In the genomic region with DNA sequence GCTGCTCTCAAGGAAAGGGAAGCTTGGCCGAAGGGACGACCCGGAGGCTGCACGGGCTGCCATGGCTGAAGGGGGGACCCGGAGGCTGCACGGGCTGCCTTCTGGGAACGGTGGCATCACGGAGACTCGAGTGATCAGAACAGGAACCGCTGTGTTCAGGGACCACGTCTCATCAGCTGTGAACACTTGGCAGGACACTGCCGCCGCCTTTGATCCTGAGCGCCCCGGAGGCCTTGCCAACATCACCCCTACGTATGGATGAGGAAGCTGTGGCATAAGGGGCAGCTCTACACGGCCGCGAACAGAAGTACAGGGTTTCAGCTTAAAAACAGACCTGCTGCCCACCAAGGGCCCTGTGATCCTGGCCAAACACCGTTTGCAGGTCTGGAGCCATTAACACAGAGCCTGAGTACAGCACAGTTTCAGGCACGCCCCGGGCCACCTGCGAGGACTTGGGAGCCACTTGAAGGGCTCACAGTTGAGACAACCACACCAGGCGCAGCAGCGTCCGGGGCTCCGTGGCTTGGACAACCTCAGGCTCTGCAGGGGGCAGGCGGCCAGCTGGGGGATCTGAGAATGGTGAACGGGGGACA, we compare ENCODE assay signal across 25 cellular contexts. TPM values are rescaled to one million over a fixed set of nuclear protein-coding genes. Genes with fewer than 3 reads are reported as not detected.
DNase-seq lines count a peak whose midpoint lies in the region; ATAC-seq, FAIRE-seq and TF ChIP-seq lines count a peak whose summit lies in the region.
"Had no signal": no experiment of that assay in that cellular context is flagged by ENCODE, and none has a peak within 500 bp of the region (broad histone marks: within the 10 kb centered on the region; RNA-seq: fewer than 3 reads in every experiment).

No MANE protein-coding gene starts in this region.

- peaks cover 24% of the 10 kb centered on the region for H3K36me3 Mint-ChIP-seq in chondrocyte (ENCODE audit: low read depth)

- peaks cover 7 to 36% (median 31%) of the 10 kb centered on the region in 6 donors for H3K4me1 ChIP-seq in spleen
- H3K4me1 ChIP-seq in small intestine (ENCODE audit: control insufficient read depth in 2 of 2, insufficient read depth in 1 of 2, low read depth in 1 of 2, low read length in 1 of 2), result peaks cover 2 to 7% of the 10 kb centered on the region in 2 donors
- H3K4me1 ChIP-seq: uterus had no signal

- no peak for ATAC-seq in GM18867 (IDR thresholded peaks at IDR 0.05; ENCODE audit: unreplicated experiment)
- ATAC-seq: A549, HCT116 had no signal

- TF ChIP-seq CTCF in chondrocyte (IDR thresholded peaks at IDR 0.05), result no peak
- no peak for TF ChIP-seq CTCF in spleen (IDR thresholded peaks at IDR 0.05 in 8 of 11, conservative IDR thresholded peaks at IDR 0.05 in 3 of 11)

- peaks cover 69% of the 10 kb centered on the region for H3K36me3 ChIP-seq in KOPT-K1 (ENCODE audit: insufficient read depth, low read length)
- H3K36me3 ChIP-seq in spleen, result peaks cover 0 to 70% (median 61%) of the 10 kb centered on the region in 6 donors
- peaks cover 16 to 34% of the 10 kb centered on the region in 2 donors for H3K36me3 ChIP-seq in small intestine (ENCODE audit: control insufficient read depth in 2 of 2, insufficient read depth in 2 of 2, low read length in 2 of 2)
- H3K36me3 ChIP-seq: uterus had no signal

- no peak for TF ChIP-seq POLR2A in spleen (IDR thresholded peaks at IDR 0.05)

- H3K27ac ChIP-seq in KOPT-K1 (ENCODE audit: low read depth, low read length, poor library complexity, severe bottlenecking), result peak overlapping the region; percentile 99
- H3K27ac ChIP-seq in spleen, result no peak overlapping the region
- no peak overlapping the region for H3K27ac ChIP-seq in small intestine (ENCODE audit: low read depth in 1 of 2, low read length in 1 of 2)
- H3K27ac ChIP-seq: A549, heart left ventricle, PC-9, uterus had no signal

- H3K4me3 Mint-ChIP-seq in chondrocyte (ENCODE audit: unreplicated experiment), result no peak overlapping the region
- H3K4me3 Mint-ChIP-seq: activated CD4-positive, alpha-beta T cell treated with anti-CD3 and anti-CD28 coated beads, Interleukin-2, amount 10 ng/mL, durations not matched to agents 24 days and 14 days had no signal

- 86 to 89% (median 87%) methylated on average over 22 to 29 of the region's 29 CpGs for WGBS in spleen, 5 donors
- 91 to 92% (median 91%) methylated on average over 29 of the region's 29 CpGs for WGBS in small intestine, 3 donors

- H3K27me3 Mint-ChIP-seq in chondrocyte (ENCODE audit: low read depth), result no peaks in the 10 kb centered on the region
- H3K27me3 Mint-ChIP-seq: activated CD4-positive, alpha-beta T cell treated with anti-CD3 and anti-CD28 coated beads, Interleukin-2, amount 10 ng/mL, durations not matched to agents 24 days and 14 days had no signal

- DNase-seq in NCI-H510A treated with DMSO at 0.1 percent for 48 hours (lab: John Stamatoyannopoulos, UW), result peak; percentile 64
- no peak for DNase-seq in NCI-H510A (lab: John Stamatoyannopoulos, UW)
- DNase-seq in chondrocyte (ENCODE audit: low spot score), result peak; percentile 79
- DNase-seq in spleen, result peak; percentile 75
- DNase-seq in activated CD4-positive, CD25-positive, alpha-beta regulatory T cell (lab: John Stamatoyannopoulos, UW), result no peak
- DNase-seq in small intestine, result no peak
- DNase-seq: activated CD4-positive, alpha-beta T cell treated with anti-CD3 and anti-CD28 coated beads, Interleukin-2, amount 10 ng/mL, durations not matched to agents 24 days and 14 days; activated T-cell treated with anti-CD3 and anti-CD28 coated beads, Interleukin-2, amount 50 U/mL, for 48 hours; caudate nucleus; DMS153; effector CD4-positive, alpha-beta T cell; NCI-H526 treated with DMSO at 0.1 percent for 48 hours; PC-9; SK-N-SH; stimulated activated CD4-positive, alpha-beta T cell treated with anti-CD3 and anti-CD28 coated beads, Interleukin-15, amount 100 ng/mL, for 24 hours; stimulated activated naive CD4-positive, alpha-beta T cell treated with Interleukin-2 at 50 U/mL for 16 hours; T1000 had no signal

- H3K27me3 ChIP-seq in spleen (replicated peaks in 1 of 7), result peaks cover 0 to 7% (median 0%) of the 10 kb centered on the region in 7 donors
- no peaks in the 10 kb centered on the region for H3K27me3 ChIP-seq in small intestine (ENCODE audit: control insufficient read depth in 2 of 2, insufficient read depth in 2 of 2, low read length in 2 of 2)
- H3K27me3 ChIP-seq: heart left ventricle, uterus had no signal

- H3K9me3 ChIP-seq in KOPT-K1 (ENCODE audit: insufficient read depth, low read length, poor library complexity, severe bottlenecking), result no peaks in the 10 kb centered on the region
- H3K9me3 ChIP-seq in spleen, result no peaks in the 10 kb centered on the region
- H3K9me3 ChIP-seq in small intestine (ENCODE audit: control insufficient read depth, low read depth), result no peaks in the 10 kb centered on the region
- H3K9me3 ChIP-seq: A549, heart left ventricle, SK-N-SH, uterus had no signal

- FAIRE-seq in small intestine (lab: Jason Lieb, UNC), result no peak
- FAIRE-seq: A549, GM19239 had no signal

- H3K4me3 ChIP-seq in spleen (no peak overlapping the region), small intestine (ENCODE audit: low read depth in 1 of 2, low read length in 2 of 2) (no peak overlapping the region)
- H3K4me3 ChIP-seq: A549, heart left ventricle, PC-9, uterus had no signal

- no peaks in the 10 kb centered on the region for H3K9me3 Mint-ChIP-seq in chondrocyte (ENCODE audit: low read depth)
- H3K9me3 Mint-ChIP-seq: activated CD4-positive, alpha-beta T cell treated with anti-CD3 and anti-CD28 coated beads, Interleukin-2, amount 10 ng/mL, durations not matched to agents 24 days and 14 days had no signal

- H3K27ac Mint-ChIP-seq in chondrocyte (ENCODE audit: unreplicated experiment), result no peak overlapping the region
- H3K27ac Mint-ChIP-seq: activated CD4-positive, alpha-beta T cell treated with anti-CD3 and anti-CD28 coated beads, Interleukin-2, amount 10 ng/mL, durations not matched to agents 24 days and 14 days had no signal

- intact Hi-C loops in spleen (cut with DNase I; ENCODE audit: low total_unique reads), result no loop called here

- no peaks in the 10 kb centered on the region for H3K4me1 Mint-ChIP-seq in chondrocyte (ENCODE audit: low read depth)

RNA-seq across cellular contexts. Expression of a gene that starts 23.9 kb away (rescaled TPM):
- total RNA-seq in chondrocyte (not detected in 3 replicates), spleen (1 to 10 TPM in 2 of 7 donors, under 1 TPM in 3, not detected in 2; 0.16 to 5.3 (median 0.43) TPM)
- polyA plus RNA-seq in spleen (under 1 TPM; 0.09 to 0.53 (median 0.19) TPM), small intestine (1 to 10 TPM in 1 of 3 donors, under 1 TPM in 1, not detected in 1; 0.54 to 1.4 TPM)
- total RNA-seq: heart left ventricle had no signal
- polyA plus RNA-seq: heart left ventricle, neural cell had no signal

RNA-seq across cellular contexts. Expression of a gene that starts 26.1 kb away (rescaled TPM):
- total RNA-seq in chondrocyte (75.8 to 108 TPM (median 81.6 TPM) in 3 replicates), spleen (100 to 1,000 TPM in 3 of 7 donors, 10 to 100 TPM in 4; 87.2 to 118 (median 99.9) TPM)
- polyA plus RNA-seq in spleen (10 to 100 TPM; 39.7 to 55.6 (median 45.1) TPM), small intestine (10 to 100 TPM; 45.8 to 99.7 (median 56.7) TPM)

Comparison
In these comparisons a context has a peak if more than half of its experiments do, and no peak if none do; other contexts are left out.
1. DNase-seq: peak in NCI-H510A treated with DMSO at 0.1 percent for 48 hours (single experiment), chondrocyte (single experiment) and spleen (single experiment); none in NCI-H510A (single experiment), activated CD4-positive, CD25-positive, alpha-beta regulatory T cell (0 of 4) and small intestine (single experiment).